8 cellular contexts compared by ENCODE assay signal in genomic region chr15:74099963-74100733, GRCh38. TPM values are rescaled to one million over a fixed set of nuclear protein-coding genes. Genes with fewer than 3 reads are reported as not detected.
A peak's percentile ranks its signal among the peaks of the same experiment; 100 is the strongest.
DNase-seq lines count a peak whose midpoint lies in the region; ATAC-seq, FAIRE-seq and TF ChIP-seq lines count a peak whose summit lies in the region.
"Not testable (repeated sequence)": the region's sequence is repeated elsewhere in the genome, so short reads cannot be mapped to it uniquely, and the experiment has no call there.

No MANE protein-coding gene starts in this region.

- H3K9me1 ChIP-seq in K562 (ENCODE audit: control insufficient read depth, insufficient read depth, low read length), result not testable (repeated sequence)

- not testable (repeated sequence) for H3K79me2 ChIP-seq in K562 (ENCODE audit: control insufficient read depth, insufficient read depth, low read length)

- TF ChIP-seq RAD21 in K562 (CRISPR knock-in tag; conservative IDR thresholded peaks at IDR 0.05 in 1 of 2, IDR thresholded peaks at IDR 0.05 in 1 of 2), result not testable (repeated sequence)

- not testable (repeated sequence) for H3K36me3 Mint-ChIP-seq in CD4-positive, alpha-beta T cell (ENCODE audit: low read depth); nephron progenitor cell (ENCODE audit: low read depth)

- not testable (repeated sequence) for H4K20me1 ChIP-seq in K562 (replicated peaks; ENCODE audit: control insufficient read depth, insufficient read depth, low read length)

- not testable (repeated sequence) for H3K4me1 Mint-ChIP-seq in CD4-positive, alpha-beta T cell (ENCODE audit: low read depth); nephron progenitor cell

- not testable (repeated sequence) for H3K36me3 ChIP-seq in K562 (ENCODE audit: control insufficient read depth, insufficient read depth, low read length)

- H3K4me3 Mint-ChIP-seq in CD4-positive, alpha-beta T cell, result peak overlapping the region; percentile 83
- H3K4me3 Mint-ChIP-seq in nephron progenitor cell, result peak overlapping the region; percentile 89

- TF ChIP-seq CTCF in CD4-positive, alpha-beta T cell (IDR thresholded peaks at IDR 0.05); HL-60 (IDR thresholded peaks at IDR 0.05; ENCODE audit: insufficient read depth, low read length); K562 (IDR thresholded peaks at IDR 0.05 in 2 of 3, conservative IDR thresholded peaks at IDR 0.05 in 1 of 3; ENCODE audit: insufficient read depth in 2 of 3, low read depth in 1 of 3, low read length in 3 of 3); nephron progenitor cell (IDR thresholded peaks at IDR 0.05): not testable (repeated sequence)

- CTCF ChIA-PET in CD4-positive, alpha-beta T cell (lab: Charles Lee); K562 (lab: Yijun Ruan, JAX; ENCODE audit: low intra/inter-chr PET ratio): not testable (repeated sequence)

- intact Hi-C loops in CD4-positive, alpha-beta T cell (cut with DNase I, micrococcal nuclease); K562 (cut with micrococcal nuclease); cardiac septum (cut with DNase I): not testable (repeated sequence)

- TF ChIP-seq POLR2A in K562 (conservative IDR thresholded peaks at IDR 0.05), result not testable (repeated sequence)

- H2AFZ ChIP-seq in K562 (ENCODE audit: low read depth, low read length), result peak overlapping the region; percentile 88

- H3K9ac ChIP-seq in K562 (ENCODE audit: insufficient read depth in 1 of 2, low read depth in 2 of 2, low read length in 2 of 2), result not testable (repeated sequence)

- not testable (repeated sequence) for H3K27ac ChIP-seq in CD4-positive, alpha-beta T cell (ENCODE audit: low read depth, low read length)
- H3K27ac ChIP-seq in HL-60 (replicated peaks) (peak overlapping the region; percentile 59), K562 (ENCODE audit: extremely low read depth, low read depth, low read length) (peak overlapping the region; percentile 43; the same call in 1 of the 3 replicates)

- H3K27ac Mint-ChIP-seq in CD4-positive, alpha-beta T cell, result not testable (repeated sequence)
- peak overlapping the region; percentile 86 for H3K27ac Mint-ChIP-seq in nephron progenitor cell

- not testable (repeated sequence) for H3K27me3 Mint-ChIP-seq in CD4-positive, alpha-beta T cell; nephron progenitor cell (ENCODE audit: low read depth, poor library complexity)

- TF ChIP-seq EP300 in K562 (IDR thresholded peaks at IDR 0.05; ENCODE audit: low read length), result not testable (repeated sequence)

- peak; percentile 74 for FAIRE-seq in K562 (lab: Jason Lieb, UNC)

- in situ Hi-C loops in K562 (cut with MboI), result loop anchor here (5.0 to 25.0 kb wide), 3 partner anchors 1313 to 1788 kb away; partner anchors contain the start of genes ADPGK and CELF6

- not testable (repeated sequence) for H3K9me3 Mint-ChIP-seq in CD4-positive, alpha-beta T cell; nephron progenitor cell

- POLR2A ChIA-PET in CD4-positive, alpha-beta T cell (lab: Charles Lee); K562 (lab: Yijun Ruan, JAX): not testable (repeated sequence)

- not testable (repeated sequence) for H3K4me1 ChIP-seq in K562 (replicated peaks in 1 of 2; ENCODE audit: control insufficient read depth in 2 of 2, insufficient read depth in 2 of 2, low read length in 2 of 2)

- H3K27me3 ChIP-seq in CD4-positive, alpha-beta T cell (ENCODE audit: control insufficient read depth, insufficient read depth, low read length); HL-60 (ENCODE audit: insufficient read depth, poor library complexity, severe bottlenecking); K562 (ENCODE audit: control insufficient read depth in 2 of 2, insufficient read depth in 2 of 2, low read length in 2 of 2): not testable (repeated sequence)

- peak; percentile 16 to 57 (median 38) for DNase-seq in CD4-positive, alpha-beta T cell
- DNase-seq in HL-60 (ENCODE audit: low read depth in 1 of 2, low spot score in 1 of 2), result peak; percentile 47 to 86
- peak; percentile 30 for DNase-seq in activated CD4-positive, CD25-positive, alpha-beta regulatory T cell treated with anti-CD3 and anti-CD28 coated beads, Interleukin-2, amount 50 U/mL, for 16 hours (ENCODE audit: low read depth, low spot score)
- peak; percentile 69 to 74 (median 71) for DNase-seq in K562 (ENCODE audit: extremely low read depth in 1 of 4, low spot score in 3 of 4)
- peak; percentile 94 for DNase-seq in cardiac septum (ENCODE audit: low spot score)
- peak; percentile 87 for DNase-seq in nephron progenitor cell
- peak; percentile 59 for DNase-seq in stimulated activated CD8-positive, alpha-beta memory T cell treated with anti-CD3 and anti-CD28 coated beads, Interleukin-15, amount 100 ng/mL, for 24 hours (ENCODE audit: low read depth)

- BruUV-seq in K562 (replicated peaks; lab: Mats Ljungman, UMichigan), result TSS peak; percentile 95

- 10% methylated on average over 17 of the region's 45 CpGs for WGBS in K562 (ENCODE audit: insufficient coverage, low coverage, missing lambda C conversion rate)

- not testable (repeated sequence) for H3K4me2 ChIP-seq in K562 (ENCODE audit: insufficient read depth, low read length)

- not testable (repeated sequence) for H3K9me3 ChIP-seq in CD4-positive, alpha-beta T cell (ENCODE audit: control insufficient read depth, low read length); K562 (replicated peaks; ENCODE audit: control insufficient read depth, insufficient read depth, low read depth, low read length)

- ATAC-seq in CD4-positive, alpha-beta T cell (ENCODE audit: poor library complexity), result peak; percentile 54
- ATAC-seq in GM21367 (IDR thresholded peaks at IDR 0.05; ENCODE audit: unreplicated experiment) (peak; percentile 83), K562 (peak; percentile 92)

- peak overlapping the region; percentile 27 for H3K4me3 ChIP-seq in HL-60 (replicated peaks; ENCODE audit: insufficient read depth, low read length)
- H3K4me3 ChIP-seq in K562, result not testable (repeated sequence)

TF ChIP-seq in K562, 482 proteins besides CTCF, POLR2A, EP300 and RAD21 (continues in another document):
- TF ChIP-seq POLR2G (IDR thresholded peaks at IDR 0.05; ENCODE audit: low read depth, low read length), result peak; percentile 57
- TF ChIP-seq CREM (IDR thresholded peaks at IDR 0.05; ENCODE audit: low read depth), result 0 out of 2 replicates have a peak, but pooled peaks have one; percentile 8
- peak; percentile 90 for TF ChIP-seq L3MBTL2 (IDR thresholded peaks at IDR 0.05)
- peak; percentile 69; the same call in 1 of the 2 replicates for TF ChIP-seq DMBX1 (CRISPR knock-in tag; IDR thresholded peaks at IDR 0.05; ENCODE audit: borderline replicate concordance)
- peak; percentile 65 for TF ChIP-seq MYBL2 (IDR thresholded peaks at IDR 0.05; ENCODE audit: low read depth)
- TF ChIP-seq MYBL2 (CRISPR knock-in tag; IDR thresholded peaks at IDR 0.05; ENCODE audit: borderline replicate concordance), result not testable (repeated sequence)
- TF ChIP-seq CC2D1A (IDR thresholded peaks at IDR 0.05), result 0 out of 2 replicates have a peak, but pooled peaks have one; percentile 29
- peak; percentile 77 for TF ChIP-seq ETV1 (tag; conservative IDR thresholded peaks at IDR 0.05; ENCODE audit: low read depth)
- TF ChIP-seq SIN3B (IDR thresholded peaks at IDR 0.05; ENCODE audit: low read depth), result peak; percentile 65; the same call in 1 of the 2 replicates
- TF ChIP-seq EP400 (IDR thresholded peaks at IDR 0.05), result 0 out of 2 replicates have a peak, but pooled peaks have one; percentile 35

RNA-seq across cellular contexts. Expression of gene GOLGA6A, which starts 17.8 kb away (rescaled TPM):
- under 1 TPM; 0.16 to 0.42 TPM for total RNA-seq in CD4-positive, alpha-beta T cell
- total RNA-seq in K562 (2011; cell fraction: chromatin; rRNA removed; ENCODE audit: low replicate concordance), result not detected in 2 replicates
- total RNA-seq in K562 (2011; cell fraction: nucleolus; rRNA removed), result not detected in 2 replicates
- not detected in 2 replicates for total RNA-seq in K562 (2011; cell fraction: nucleoplasm; rRNA removed)
- not detected in 2 replicates for total RNA-seq in K562 (2014; rRNA removed)
- total RNA-seq in K562 (2014; rRNA removed; fragmentation: Illumina TruSeq; extraction: Trizol), result not detected in 2 replicates
- not detected in 2 replicates for total RNA-seq in K562 (2015; rRNA removed; fragmentation: Illumina TruSeq; extraction: Trizol)
- total RNA-seq in K562 (2021), result not detected in 2 replicates
- not detected in 2 replicates for polyA plus RNA-seq in K562 (2011; rRNA removed)
- polyA plus RNA-seq in K562 (2011; cell fraction: cytosol; rRNA removed), result not detected in 2 replicates
- polyA plus RNA-seq in K562 (2011; cell fraction: nucleus; rRNA removed), result not detected in 2 replicates
- polyA plus RNA-seq in K562 (2012), result not detected in 2 replicates
- polyA plus RNA-seq in K562 (2014; fragmentation: Illumina TruSeq; extraction: Trizol), result not detected in 2 replicates
- polyA plus RNA-seq in K562 (2014; fragmentation: Nextera tagmentation; extraction: Ambion mirVana), result not detected
- polyA plus RNA-seq in K562 (2014; rRNA removed), result not detected in 2 replicates
- not detected in 2 replicates for polyA minus RNA-seq in K562 (2011; rRNA and poly(A)+ RNA removed)
- polyA minus RNA-seq in K562 (2011; cell fraction: cytosol; rRNA and poly(A)+ RNA removed), result not detected in 2 replicates
- not detected in 2 replicates for polyA minus RNA-seq in K562 (2011; cell fraction: nucleus; rRNA and poly(A)+ RNA removed)
- not detected for total RNA-seq in cardiac septum

RNA-seq across cellular contexts. Expression of gene ISLR2, which starts 30.2 kb away (rescaled TPM):
- not detected for total RNA-seq in CD4-positive, alpha-beta T cell
- total RNA-seq in K562 (2011; cell fraction: chromatin; rRNA removed; ENCODE audit: low replicate concordance), result not detected in 2 replicates
- not detected in 2 replicates for total RNA-seq in K562 (2011; cell fraction: nucleolus; rRNA removed)
- not detected in 2 replicates for total RNA-seq in K562 (2011; cell fraction: nucleoplasm; rRNA removed)
- not detected in 2 replicates for total RNA-seq in K562 (2014; rRNA removed)
- not detected in 2 replicates for total RNA-seq in K562 (2014; rRNA removed; fragmentation: Illumina TruSeq; extraction: Trizol)
- not detected in 2 replicates for total RNA-seq in K562 (2015; rRNA removed; fragmentation: Illumina TruSeq; extraction: Trizol)
- total RNA-seq in K562 (2021), result not detected in 2 replicates
- polyA plus RNA-seq in K562 (2011; rRNA removed), result not detected in 2 replicates
- polyA plus RNA-seq in K562 (2011; cell fraction: cytosol; rRNA removed), result not detected in 2 replicates
- polyA plus RNA-seq in K562 (2011; cell fraction: nucleus; rRNA removed), result not detected in 2 replicates
- polyA plus RNA-seq in K562 (2012), result not detected in 2 replicates
- polyA plus RNA-seq in K562 (2014; fragmentation: Illumina TruSeq; extraction: Trizol), result not detected in 2 replicates
- not detected for polyA plus RNA-seq in K562 (2014; fragmentation: Nextera tagmentation; extraction: Ambion mirVana)
- not detected in 2 replicates for polyA plus RNA-seq in K562 (2014; rRNA removed)
- not detected in 2 replicates for polyA minus RNA-seq in K562 (2011; rRNA and poly(A)+ RNA removed)
- polyA minus RNA-seq in K562 (2011; cell fraction: cytosol; rRNA and poly(A)+ RNA removed), result not detected in 2 replicates
- polyA minus RNA-seq in K562 (2011; cell fraction: nucleus; rRNA and poly(A)+ RNA removed), result not detected in 2 replicates
- 4.1 TPM for total RNA-seq in cardiac septum

Comparison
In these comparisons a context has a peak if more than half of its experiments do, and no peak if none do; other contexts are left out.
1. DNase-seq: peak in every context shown above with its lines; median percentile 94 in cardiac septum; 87 in nephron progenitor cell; 71 in K562; 66 in HL-60; 59 in stimulated activated CD8-positive, alpha-beta memory T cell treated with anti-CD3 and anti-CD28 coated beads, Interleukin-15, amount 100 ng/mL, for 24 hours; 38 in CD4-positive, alpha-beta T cell; 30 in activated CD4-positive, CD25-positive, alpha-beta regulatory T cell treated with anti-CD3 and anti-CD28 coated beads, Interleukin-2, amount 50 U/mL, for 16 hours.